Comparison of ENCODE assay signal across 1 cellular context in genomic region chr1:39026051-39026946, GRCh38.
A peak's percentile ranks its signal among the peaks of the same experiment; 100 is the strongest.
TF ChIP-seq lines count a peak whose summit lies in the region.

NDUFS5 (plus strand) TSS chr1:39026350; CDS start chr1:39028725, 2,375 bp downstream.

TF ChIP-seq in HepG2, 621 proteins besides CTCF, POLR2A, EP300 and RAD21 (continued from another document and continues in another):
- TF ChIP-seq HNF1A (IDR thresholded peaks at IDR 0.05; ENCODE audit: low read depth), result no peak
- TF ChIP-seq HNF1A (CRISPR knock-in tag; IDR thresholded peaks at IDR 0.05; ENCODE audit: borderline replicate concordance), result peak; percentile 31; the same call in 1 of the 2 replicates
- TF ChIP-seq ZFX (CRISPR knock-in tag; IDR thresholded peaks at IDR 0.05; ENCODE audit: low read depth), result peak; percentile 78; the same call in 1 of the 2 replicates
- TF ChIP-seq CBFB (CRISPR knock-in tag; IDR thresholded peaks at IDR 0.05), result 0 out of 2 replicates have a peak, but pooled peaks have one; percentile 4
- 0 out of 2 replicates have a peak, but pooled peaks have one; percentile 9 for TF ChIP-seq THRA (CRISPR knock-in tag; IDR thresholded peaks at IDR 0.05; ENCODE audit: borderline replicate concordance)
- no peak for TF ChIP-seq HOXD1 (CRISPR knock-in tag; IDR thresholded peaks at IDR 0.05)
- peak; percentile 31 for TF ChIP-seq FOXP4 (CRISPR knock-in tag; IDR thresholded peaks at IDR 0.05)
- 0 out of 2 replicates have a peak, but pooled peaks have one; percentile 14 for TF ChIP-seq ZGPAT (CRISPR knock-in tag; IDR thresholded peaks at IDR 0.05)
- TF ChIP-seq ZNF615 (CRISPR knock-in tag; IDR thresholded peaks at IDR 0.05; ENCODE audit: borderline replicate concordance), result no peak
- TF ChIP-seq SP4 (CRISPR knock-in tag; IDR thresholded peaks at IDR 0.05), result peak; percentile 28; the same call in 1 of the 2 replicates
- TF ChIP-seq ZNF18 (CRISPR knock-in tag; IDR thresholded peaks at IDR 0.05; ENCODE audit: insufficient replicate concordance), result no peak
- TF ChIP-seq HDAC1 (CRISPR knock-in tag; IDR thresholded peaks at IDR 0.05), result peak; percentile 38
- TF ChIP-seq GATA4 (IDR thresholded peaks at IDR 0.05; ENCODE audit: borderline replicate concordance, low read depth), result peak; percentile 44; the same call in 1 of the 2 replicates
- TF ChIP-seq DMAP1 (CRISPR knock-in tag; IDR thresholded peaks at IDR 0.05), result peak; percentile 61; the same call in 1 of the 2 replicates
- peak; percentile 94 for TF ChIP-seq GMEB1 (CRISPR knock-in tag; IDR thresholded peaks at IDR 0.05; ENCODE audit: borderline replicate concordance)
- TF ChIP-seq REPIN1 (CRISPR knock-in tag; IDR thresholded peaks at IDR 0.05; ENCODE audit: borderline replicate concordance, low read depth), result 0 out of 2 replicates have a peak, but pooled peaks have one; percentile 28
- TF ChIP-seq THYN1 (CRISPR knock-in tag; IDR thresholded peaks at IDR 0.05; ENCODE audit: borderline replicate concordance, low read depth), result 0 out of 2 replicates have a peak, but pooled peaks have one; percentile 79
- TF ChIP-seq MXD4 (CRISPR knock-in tag; IDR thresholded peaks at IDR 0.05), result peak; percentile 45
- peak; percentile 59; the same call in 1 of the 2 replicates for TF ChIP-seq ZBTB43 (CRISPR knock-in tag; conservative IDR thresholded peaks at IDR 0.05)
- no peak for TF ChIP-seq FOXK2 (IDR thresholded peaks at IDR 0.05)
- TF ChIP-seq MLX (CRISPR knock-in tag; IDR thresholded peaks at IDR 0.05), result no peak
- TF ChIP-seq NRL (CRISPR knock-in tag; IDR thresholded peaks at IDR 0.05; ENCODE audit: borderline replicate concordance), result 0 out of 2 replicates have a peak, but pooled peaks have one; percentile 7
- TF ChIP-seq LCORL (IDR thresholded peaks at IDR 0.05), result no peak
- TF ChIP-seq LCORL (CRISPR knock-in tag; IDR thresholded peaks at IDR 0.05), result peak; percentile 28; the same call in 1 of the 2 replicates
- peak; percentile 77; the same call in 1 of the 2 replicates for TF ChIP-seq ATF2 (CRISPR knock-in tag; IDR thresholded peaks at IDR 0.05)
- TF ChIP-seq PHF21A (CRISPR knock-in tag; IDR thresholded peaks at IDR 0.05), result peak; percentile 23; the same call in 1 of the 2 replicates
- TF ChIP-seq ADNP (CRISPR knock-in tag; IDR thresholded peaks at IDR 0.05), result 0 out of 2 replicates have a peak, but pooled peaks have one; percentile 9
- no peak for TF ChIP-seq ZNF775 (CRISPR knock-in tag; IDR thresholded peaks at IDR 0.05; ENCODE audit: borderline replicate concordance)
- TF ChIP-seq ZNF580 (CRISPR knock-in tag; IDR thresholded peaks at IDR 0.05; ENCODE audit: borderline replicate concordance, low read depth), result peak; percentile 74
- peak; percentile 81 for TF ChIP-seq KAT8 (CRISPR knock-in tag; IDR thresholded peaks at IDR 0.05)
- TF ChIP-seq KDM5A (IDR thresholded peaks at IDR 0.05; ENCODE audit: borderline replicate concordance, low read length), result peak; percentile 57; the same call in 1 of the 2 replicates
- TF ChIP-seq JUN (CRISPR knock-in tag; IDR thresholded peaks at IDR 0.05), result peak; percentile 71; the same call in 1 of the 2 replicates
- TF ChIP-seq GABPB1 (CRISPR knock-in tag; IDR thresholded peaks at IDR 0.05), result peak; percentile 94
- peak; percentile 66 for TF ChIP-seq ATF7-NPFF (CRISPR knock-in tag; IDR thresholded peaks at IDR 0.05; ENCODE audit: low read depth)
- peak; percentile 70; the same call in 1 of the 2 replicates for TF ChIP-seq ZBTB34 (CRISPR knock-in tag; IDR thresholded peaks at IDR 0.05)
- peak; percentile 18; the same call in 1 of the 2 replicates for TF ChIP-seq RFX1 (IDR thresholded peaks at IDR 0.05)
- peak; percentile 64; the same call in 1 of the 2 replicates for TF ChIP-seq NR2C2 (CRISPR knock-in tag; IDR thresholded peaks at IDR 0.05; ENCODE audit: borderline replicate concordance)
- peak; percentile 67; the same call in 1 of the 2 replicates for TF ChIP-seq TMF1 (CRISPR knock-in tag; IDR thresholded peaks at IDR 0.05; ENCODE audit: low read depth)
- peak; percentile 10; the same call in 1 of the 2 replicates for TF ChIP-seq CEBPG (CRISPR knock-in tag; IDR thresholded peaks at IDR 0.05)
- TF ChIP-seq SRY (CRISPR knock-in tag; IDR thresholded peaks at IDR 0.05), result no peak
- peak; percentile 69 for TF ChIP-seq ASH2L (IDR thresholded peaks at IDR 0.05; ENCODE audit: insufficient read length, low read depth, low read length)
